8 cellular contexts compared by ENCODE assay signal in the genomic region with DNA sequence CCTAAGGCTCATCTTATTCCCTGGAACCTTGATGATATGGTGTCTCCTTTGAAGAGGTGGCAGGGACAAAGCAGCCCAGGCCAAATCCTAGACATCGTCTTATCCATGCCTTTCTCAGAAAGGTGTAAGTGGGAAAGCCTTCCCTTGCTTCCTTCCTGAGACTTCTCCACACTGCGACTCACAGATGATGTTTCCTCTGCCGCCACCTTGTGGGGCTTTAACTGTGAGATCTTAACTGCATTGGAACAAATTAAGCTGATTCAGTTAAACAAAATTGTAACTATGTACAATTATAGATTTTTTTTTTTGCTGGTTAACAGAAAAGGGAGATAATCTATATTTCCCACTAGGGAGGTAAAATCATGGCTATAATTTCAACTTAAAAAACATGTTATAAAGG. TPM values are rescaled to one million over a fixed set of nuclear protein-coding genes. Genes with fewer than 3 reads are reported as not detected.
DNase-seq lines count a peak whose midpoint lies in the region; ATAC-seq and FAIRE-seq lines count a peak whose summit lies in the region.

No MANE protein-coding gene starts in this region.

- FAIRE-seq in GM19239 (lab: Jason Lieb, UNC) = peak; percentile 87

- no peaks in the 10 kb centered on the region for H3K9me3 ChIP-seq in T-helper 17 cell (ENCODE audit: control insufficient read depth, low read length, poor library complexity, severe bottlenecking)

- H3K27me3 Mint-ChIP-seq in T-helper 17 cell = no peaks in the 10 kb centered on the region

- DNase-seq in DMS 273 (lab: John Stamatoyannopoulos, UW; ENCODE audit: unreplicated experiment) (peak; percentile 61), DMS 273 treated with DMSO at 0.1 percent for 48 hours (lab: John Stamatoyannopoulos, UW) (no peak), GM19239 (ENCODE audit: insufficient read length, low spot score) (no peak), T-helper 17 cell (no peak), iPS-NIHi11 (ENCODE audit: low spot score) (peak; percentile 22), AG08396 (ENCODE audit: low spot score) (no peak), cortex of kidney (lab: John Stamatoyannopoulos, UW) (no peak)

- peak; percentile 57 for ATAC-seq in HG03378 (IDR thresholded peaks at IDR 0.05; ENCODE audit: unreplicated experiment)
- ATAC-seq in T-helper 17 cell = peak; percentile 68

- no peak overlapping the region for H3K4me3 Mint-ChIP-seq in T-helper 17 cell

- no peaks in the 10 kb centered on the region for H3K36me3 Mint-ChIP-seq in T-helper 17 cell (ENCODE audit: low read depth)

- H3K27ac Mint-ChIP-seq in T-helper 17 cell = no peak overlapping the region

- peaks cover 3% of the 10 kb centered on the region for H3K4me1 Mint-ChIP-seq in T-helper 17 cell

RNA-seq across cellular contexts. Expression of a gene that starts 10.0 kb away (rescaled TPM):
- 1 to 10 TPM; 6.9 to 7.1 TPM for total RNA-seq in T-helper 17 cell

RNA-seq across cellular contexts. Expression of a gene that starts 15.5 kb away (rescaled TPM):
- 10 to 100 TPM; 50.3 to 56.0 TPM for total RNA-seq in T-helper 17 cell

Comparison
In these comparisons a context has a peak if more than half of its experiments do, and no peak if none do; other contexts are left out.
1. DNase-seq: peak in DMS 273 (single experiment) and iPS-NIHi11 (single experiment); none in DMS 273 treated with DMSO at 0.1 percent for 48 hours (single experiment), GM19239 (single experiment), T-helper 17 cell (0 of 3), AG08396 (single experiment) and cortex of kidney (single experiment).